Comparison of ENCODE assay signal across 9 cellular contexts in the genomic region with DNA sequence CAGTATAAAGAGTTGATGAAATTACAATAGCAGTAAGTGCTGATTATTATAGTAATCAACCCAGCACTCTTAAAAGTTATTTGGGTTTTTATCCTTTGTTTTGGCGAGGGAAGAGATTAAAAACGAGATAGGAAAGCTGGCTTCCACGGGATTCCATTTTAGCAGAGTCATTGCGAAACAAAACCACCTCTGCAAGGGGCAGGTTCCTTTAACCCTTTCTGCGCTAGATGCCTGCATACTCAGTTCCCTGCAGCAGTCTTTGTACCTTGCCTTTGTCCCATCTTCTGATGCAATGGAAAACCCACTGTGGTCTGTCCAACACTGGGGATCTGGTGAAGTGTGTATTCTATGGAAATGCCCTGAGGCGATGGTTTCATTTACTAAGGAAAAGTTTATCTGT. TPM values are rescaled to one million over a fixed set of nuclear protein-coding genes. Genes with fewer than 3 reads are reported as not detected.
DNase-seq lines count a peak whose midpoint lies in the region; ATAC-seq and TF ChIP-seq lines count a peak whose summit lies in the region.
"Had no signal": no experiment of that assay in that cellular context is flagged by ENCODE, and none has a peak within 500 bp of the region (broad histone marks: within the 10 kb centered on the region; RNA-seq: fewer than 3 reads in every experiment).

No MANE protein-coding gene starts in this region.

- no peak for ATAC-seq in GM19035 (IDR thresholded peaks at IDR 0.05; ENCODE audit: unreplicated experiment)

- no peaks in the 10 kb centered on the region for H3K27me3 Mint-ChIP-seq in osteocyte (ENCODE audit: unreplicated experiment)

- H3K4me1 Mint-ChIP-seq in osteocyte (ENCODE audit: unreplicated experiment): peaks cover 46% of the 10 kb centered on the region

- peaks cover 10% of the 10 kb centered on the region for H3F3A ChIP-seq in MM.1S (ENCODE audit: insufficient read depth, low read length)

- H3K79me2 ChIP-seq in MM.1S (ENCODE audit: low read length): peaks cover 44% of the 10 kb centered on the region

- H3K27me3 ChIP-seq in MM.1S (replicated peaks; ENCODE audit: insufficient read depth, low read length): no peaks in the 10 kb centered on the region

- H4K20me1 ChIP-seq in MM.1S (ENCODE audit: insufficient read depth, low read length): no peaks in the 10 kb centered on the region

- no peak overlapping the region for H3K9ac ChIP-seq in MM.1S (ENCODE audit: low read length)

- H3K9me2 ChIP-seq in MM.1S (replicated peaks; ENCODE audit: insufficient read depth, low read length): no peaks in the 10 kb centered on the region

- no peak overlapping the region for H2AFZ ChIP-seq in MM.1S (ENCODE audit: low read length)

- H3K4me2 ChIP-seq in MM.1S (ENCODE audit: low read depth, low read length): 0 out of 2 replicates have a peak overlapping the region, but pooled peaks have one; percentile 12

- no peak overlapping the region; the same call in 1 of the 2 replicates for H3K4me3 ChIP-seq in GM12865 (ENCODE audit: low read depth, low read length)
- no peak overlapping the region for H3K4me3 ChIP-seq in MM.1S (ENCODE audit: low read length)

- H3K9me3 Mint-ChIP-seq in osteocyte (ENCODE audit: unreplicated experiment): no peaks in the 10 kb centered on the region

- H3K9me3 ChIP-seq in MM.1S (replicated peaks; ENCODE audit: insufficient read depth, low read length): no peaks in the 10 kb centered on the region

- DNase-seq in GM12865 (ENCODE audit: low read depth): peak; percentile 29
- DNase-seq in MM.1S: no peak
- DNase-seq in dermis blood vessel endothelial cell: peak; percentile 30
- peak; percentile 38 for DNase-seq in osteocyte (ENCODE audit: extremely low spot score, unreplicated experiment)
- DNase-seq in NCI-H2227 treated with DMSO at 0.1 percent for 48 hours (lab: John Stamatoyannopoulos, UW): no peak
- DNase-seq in activated CD8-positive, alpha-beta memory T cell treated with anti-CD3 and anti-CD28 coated beads for 24 hours: no peak
- no peak for DNase-seq in activated CD4-positive, CD25-positive, alpha-beta regulatory T cell (lab: John Stamatoyannopoulos, UW)
- DNase-seq: activated gamma-delta T cell had no signal

- no peaks in the 10 kb centered on the region for H3K36me3 ChIP-seq in MM.1S (replicated peaks; ENCODE audit: insufficient read depth, low read length)

- no peak overlapping the region for H3K27ac Mint-ChIP-seq in osteocyte (ENCODE audit: unreplicated experiment)

- no peak overlapping the region for H3K4me3 Mint-ChIP-seq in osteocyte (ENCODE audit: unreplicated experiment)

- H3K27ac ChIP-seq in MM.1S (ENCODE audit: low read length): no peak overlapping the region

- peaks cover 24% of the 10 kb centered on the region for H3K36me3 Mint-ChIP-seq in osteocyte (ENCODE audit: unreplicated experiment)

- peaks cover 21% of the 10 kb centered on the region for H3K4me1 ChIP-seq in MM.1S (ENCODE audit: low read length)

- TF ChIP-seq CTCF in GM12865 (IDR thresholded peaks at IDR 0.05; ENCODE audit: insufficient read depth, low read depth, low read length, missing control alignments) (no peak), MM.1S (IDR thresholded peaks at IDR 0.05; ENCODE audit: low read length) (no peak), osteocyte (IDR thresholded peaks at IDR 0.05) (no peak)

RNA-seq across cellular contexts. Expression of a gene that starts 2.7 kb away (rescaled TPM):
- 79.4 and 99.2 TPM in 2 replicates for total RNA-seq in dermis blood vessel endothelial cell
- total RNA-seq in osteocyte: 86.0 and 96.1 TPM in 2 replicates

Comparison
In these comparisons a context has a peak if more than half of its experiments do, and no peak if none do; other contexts are left out.
1. DNase-seq: peak in GM12865 (single experiment), dermis blood vessel endothelial cell (single experiment) and osteocyte (single experiment); none in MM.1S (single experiment), NCI-H2227 treated with DMSO at 0.1 percent for 48 hours (single experiment), activated CD8-positive, alpha-beta memory T cell treated with anti-CD3 and anti-CD28 coated beads for 24 hours (single experiment) and activated CD4-positive, CD25-positive, alpha-beta regulatory T cell (0 of 4).